12 cellular contexts compared by ENCODE assay signal in the genomic region with DNA sequence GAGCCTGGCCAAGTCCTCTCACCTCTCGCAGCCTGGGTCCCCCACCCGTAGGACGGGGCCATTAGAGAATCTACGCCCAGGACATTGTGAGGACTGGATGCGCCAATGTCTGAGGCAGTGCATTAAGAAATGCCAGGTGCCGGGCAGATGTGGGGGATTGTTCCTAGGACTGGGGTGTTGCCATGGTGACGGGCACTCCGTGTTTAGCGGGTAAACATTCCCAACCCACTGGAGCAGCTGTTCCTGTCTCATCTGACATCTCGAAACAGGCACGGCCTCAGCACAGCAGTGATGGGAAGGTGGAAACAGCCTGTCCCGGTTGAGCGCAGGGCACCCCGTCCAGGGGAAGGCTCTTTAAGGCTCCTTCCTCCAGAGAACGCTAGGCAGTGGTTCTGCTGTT.
DNase-seq lines count a peak whose midpoint lies in the region; ATAC-seq and TF ChIP-seq lines count a peak whose summit lies in the region.
"Had no signal": no experiment of that assay in that cellular context is flagged by ENCODE, and none has a peak within 500 bp of the region (broad histone marks: within the 10 kb centered on the region; RNA-seq: fewer than 3 reads in every experiment).

No MANE protein-coding gene starts in this region.

- no peak for TF ChIP-seq POLR2A in ovary (IDR thresholded peaks at IDR 0.05)

- DNase-seq in DMS79 (lab: John Stamatoyannopoulos, UW) (peak; percentile 36), NCI-H187 (lab: John Stamatoyannopoulos, UW) (peak; percentile 37 to 89), SK-N-DZ (ENCODE audit: low spot score) (peak; percentile 43), osteoblast (ENCODE audit: insufficient read length, low spot score, missing footprints) (peak; percentile 85), ovary (no peak), kidney tubule cell (ENCODE audit: low spot score) (no peak)
- DNase-seq in activated CD4-positive, alpha-beta T cell treated with anti-CD3 and anti-CD28 coated beads, Interleukin-2, amount 50 U/mL, for 1 hour = no peak
- DNase-seq: activated CD8-positive, alpha-beta memory T cell treated with anti-CD3 and anti-CD28 coated beads, Interleukin-2, amount 50 U/mL, for 4 hours; OCI-M1 had no signal

- TF ChIP-seq EP300 in ovary (IDR thresholded peaks at IDR 0.05) = no peak

- H3K27me3 ChIP-seq in osteoblast (ENCODE audit: insufficient read depth, low read length) = peaks cover 20% of the 10 kb centered on the region
- H3K27me3 ChIP-seq in ovary = no peaks in the 10 kb centered on the region

- peaks cover 3% of the 10 kb centered on the region for H3K4me1 ChIP-seq in osteoblast (ENCODE audit: insufficient read depth, low read length)
- no peaks in the 10 kb centered on the region for H3K4me1 ChIP-seq in ovary (ENCODE audit: insufficient read depth)

- no peak for ATAC-seq in stimulated activated memory B cell treated with anti-CD40 and anti-IgM and Interleukin-4, amounts not matched to agents 10 μg/mL and 1 μg/mL and 100 μg/mL, for 72 hours

- H3K4me3 ChIP-seq in osteoblast (ENCODE audit: insufficient read depth, low read length) (no peak overlapping the region), ovary (no peak overlapping the region)
- H3K4me3 ChIP-seq: lung had no signal

- TF ChIP-seq CTCF in osteoblast (IDR thresholded peaks at IDR 0.05; ENCODE audit: extremely low read depth, low read depth, low read length) (no peak), ovary (IDR thresholded peaks at IDR 0.05) (no peak)

- peaks cover 4% of the 10 kb centered on the region for H3K4me1 Mint-ChIP-seq in stimulated activated memory B cell treated with anti-CD40 and anti-IgM and Interleukin-4, amounts not matched to agents 10 μg/mL and 1 μg/mL and 100 μg/mL, for 72 hours

- no peak overlapping the region for H3K27ac Mint-ChIP-seq in stimulated activated memory B cell treated with anti-CD40 and anti-IgM and Interleukin-4, amounts not matched to agents 10 μg/mL and 1 μg/mL and 100 μg/mL, for 72 hours
- H3K27ac Mint-ChIP-seq: type B pancreatic cell had no signal

- WGBS in ovary, 3 donors = 67 to 78% (median 76%) methylated on average over 15 of the region's 15 CpGs

- H3K36me3 ChIP-seq in osteoblast (ENCODE audit: insufficient read depth, low read length) (no peaks in the 10 kb centered on the region), ovary (no peaks in the 10 kb centered on the region)

- intact Hi-C loops in ovary (cut with DNase I) = no loop called here

- H3K79me2 ChIP-seq in osteoblast (ENCODE audit: insufficient read depth, low read length) = no peaks in the 10 kb centered on the region

- H3K4me3 Mint-ChIP-seq in stimulated activated memory B cell treated with anti-CD40 and anti-IgM and Interleukin-4, amounts not matched to agents 10 μg/mL and 1 μg/mL and 100 μg/mL, for 72 hours = no peak overlapping the region
- H3K4me3 Mint-ChIP-seq: type B pancreatic cell had no signal

- H3K4me2 ChIP-seq in osteoblast (ENCODE audit: insufficient read depth, low read length) = no peak overlapping the region

- H3K27ac ChIP-seq in osteoblast (ENCODE audit: low read depth, low read length) = no peak overlapping the region
- H3K27ac ChIP-seq in ovary = no peak overlapping the region

- no peaks in the 10 kb centered on the region for H3K36me3 Mint-ChIP-seq in stimulated activated memory B cell treated with anti-CD40 and anti-IgM and Interleukin-4, amounts not matched to agents 10 μg/mL and 1 μg/mL and 100 μg/mL, for 72 hours
- H3K36me3 Mint-ChIP-seq: type B pancreatic cell had no signal

- no peaks in the 10 kb centered on the region for H3K9me3 ChIP-seq in osteoblast (ENCODE audit: low read depth, low read length)
- H3K9me3 ChIP-seq in ovary = no peaks in the 10 kb centered on the region

- H3K9me3 Mint-ChIP-seq in stimulated activated memory B cell treated with anti-CD40 and anti-IgM and Interleukin-4, amounts not matched to agents 10 μg/mL and 1 μg/mL and 100 μg/mL, for 72 hours = no peaks in the 10 kb centered on the region
- H3K9me3 Mint-ChIP-seq: type B pancreatic cell had no signal

- no peaks in the 10 kb centered on the region for H4K20me1 ChIP-seq in osteoblast (ENCODE audit: insufficient read depth, low read length)

- H2AFZ ChIP-seq in osteoblast (ENCODE audit: low read length) = no peak overlapping the region

- H3K27me3 Mint-ChIP-seq in stimulated activated memory B cell treated with anti-CD40 and anti-IgM and Interleukin-4, amounts not matched to agents 10 μg/mL and 1 μg/mL and 100 μg/mL, for 72 hours = peaks cover 76% of the 10 kb centered on the region

Comparison
In these comparisons a context has a peak if more than half of its experiments do, and no peak if none do; other contexts are left out.
1. DNase-seq: peak in DMS79 (single experiment), NCI-H187 (2 of 2), SK-N-DZ (single experiment) and osteoblast (single experiment); none in activated CD4-positive, alpha-beta T cell treated with anti-CD3 and anti-CD28 coated beads, Interleukin-2, amount 50 U/mL, for 1 hour (single experiment), ovary (0 of 5) and kidney tubule cell (single experiment).